9 cellular contexts compared by ENCODE assay signal in the genomic region with DNA sequence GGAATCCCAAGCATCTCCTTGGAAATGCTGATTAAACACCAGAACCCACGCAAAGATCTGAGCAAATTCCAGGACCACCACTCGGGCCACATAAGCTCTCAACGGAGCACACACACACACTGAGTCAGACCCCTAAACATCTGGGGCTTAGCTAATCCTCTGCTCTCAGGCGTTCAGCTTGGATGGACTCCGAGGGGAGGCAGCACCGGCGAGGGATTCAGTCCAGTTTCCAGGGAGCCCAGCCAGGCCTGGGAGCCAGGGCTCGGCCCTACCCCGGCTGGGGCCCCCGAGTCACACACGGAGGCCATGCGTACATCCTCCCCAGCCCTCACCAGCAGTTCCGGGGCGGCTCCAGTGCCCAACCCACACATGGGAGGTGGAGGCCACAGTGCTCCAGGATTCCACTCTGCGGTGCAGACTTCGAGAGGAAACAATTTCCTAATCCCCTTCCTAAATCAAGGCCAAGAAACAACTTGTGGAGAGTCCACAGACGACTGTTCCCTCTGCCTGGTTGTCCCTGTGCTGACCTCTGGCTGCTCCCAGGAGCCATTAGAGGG.
DNase-seq lines count a peak whose midpoint lies in the region; ATAC-seq and TF ChIP-seq lines count a peak whose summit lies in the region.
"Had no signal": no experiment of that assay in that cellular context is flagged by ENCODE, and none has a peak within 500 bp of the region (broad histone marks: within the 10 kb centered on the region; RNA-seq: fewer than 3 reads in every experiment).

No MANE protein-coding gene starts in this region.

- CTCF ChIA-PET in CD8-positive, alpha-beta memory T cell (lab: Charles Lee), result no interaction called here

- no peaks in the 10 kb centered on the region for H3K9me3 Mint-ChIP-seq in activated T-helper 17 cell treated with anti-CD3 and anti-CD28 coated beads, Interleukin-2, amount 50 U/mL, for 72 hours
- no peaks in the 10 kb centered on the region for H3K9me3 Mint-ChIP-seq in CD8-positive, alpha-beta memory T cell

- H3K4me1 Mint-ChIP-seq in activated T-helper 17 cell treated with anti-CD3 and anti-CD28 coated beads, Interleukin-2, amount 50 U/mL, for 72 hours, result no peaks in the 10 kb centered on the region
- peaks cover 6 to 20% (median 15%) of the 10 kb centered on the region in 3 donors for H3K4me1 Mint-ChIP-seq in CD8-positive, alpha-beta memory T cell

- no peaks in the 10 kb centered on the region for H3K9me3 ChIP-seq in CD8-positive, alpha-beta memory T cell (ENCODE audit: low read length)

- no peaks in the 10 kb centered on the region for H3K27me3 ChIP-seq in CD8-positive, alpha-beta memory T cell (ENCODE audit: insufficient read depth, low read length, poor library complexity, severe bottlenecking)

- no peak for TF ChIP-seq CTCF in GM20000 (IDR thresholded peaks at IDR 0.05; ENCODE audit: extremely low read depth, missing control alignments)

- peak overlapping the region; percentile 29 for H3K27ac ChIP-seq in cingulate gyrus (ENCODE audit: low read depth, low read length)
- H3K27ac ChIP-seq in substantia nigra (ENCODE audit: low read depth, low read length, poor library complexity, severe bottlenecking), result peak overlapping the region; percentile 11
- H3K27ac ChIP-seq in CD8-positive, alpha-beta memory T cell (ENCODE audit: low read depth, low read length), result no peak overlapping the region

- H3K27ac Mint-ChIP-seq in activated T-helper 17 cell treated with anti-CD3 and anti-CD28 coated beads, Interleukin-2, amount 50 U/mL, for 72 hours, result no peak overlapping the region
- no peak overlapping the region for H3K27ac Mint-ChIP-seq in CD8-positive, alpha-beta memory T cell

- ATAC-seq in left lobe of liver, result peak; percentile 33
- no peak for ATAC-seq in activated T-helper 17 cell treated with anti-CD3 and anti-CD28 coated beads, Interleukin-2, amount 50 U/mL, for 72 hours (replicated peaks)

- H3K4me3 ChIP-seq in CD8-positive, alpha-beta memory T cell (ENCODE audit: low read length), result no peak overlapping the region

- DNase-seq in HS-5 (ENCODE audit: low read depth) (peak; percentile 53), left lobe of liver (ENCODE audit: low spot score) (no peak), substantia nigra (lab: John Stamatoyannopoulos, UW) (peak in 31 of 49 donors; percentile 9 to 73 (median 44)), GM20000 (ENCODE audit: low spot score) (no peak), GF-D8 (lab: John Stamatoyannopoulos, UW) (no peak)
- DNase-seq in CD8-positive, alpha-beta memory T cell, result no peak
- DNase-seq: T-helper 9 cell had no signal

- POLR2A ChIA-PET in CD8-positive, alpha-beta memory T cell (lab: Charles Lee), result no interaction called here

- H3K36me3 ChIP-seq in CD8-positive, alpha-beta memory T cell (ENCODE audit: insufficient read depth, low read length), result no peaks in the 10 kb centered on the region

- no peak overlapping the region for H3K4me3 Mint-ChIP-seq in activated T-helper 17 cell treated with anti-CD3 and anti-CD28 coated beads, Interleukin-2, amount 50 U/mL, for 72 hours
- no peak overlapping the region for H3K4me3 Mint-ChIP-seq in CD8-positive, alpha-beta memory T cell

- H3K27me3 Mint-ChIP-seq in activated T-helper 17 cell treated with anti-CD3 and anti-CD28 coated beads, Interleukin-2, amount 50 U/mL, for 72 hours, result no peaks in the 10 kb centered on the region
- peaks cover 0 to 2% of the 10 kb centered on the region in 2 donors for H3K27me3 Mint-ChIP-seq in CD8-positive, alpha-beta memory T cell

- H3K36me3 Mint-ChIP-seq in activated T-helper 17 cell treated with anti-CD3 and anti-CD28 coated beads, Interleukin-2, amount 50 U/mL, for 72 hours (ENCODE audit: low read depth), result no peaks in the 10 kb centered on the region
- no peaks in the 10 kb centered on the region for H3K36me3 Mint-ChIP-seq in CD8-positive, alpha-beta memory T cell

- H3K4me1 ChIP-seq in CD8-positive, alpha-beta memory T cell (ENCODE audit: insufficient read depth, low read length), result peaks cover 9% of the 10 kb centered on the region

Comparison
In these comparisons a context has a peak if more than half of its experiments do, and no peak if none do; other contexts are left out.
1. DNase-seq: peak in HS-5 (single experiment) and substantia nigra (31 of 49); none in left lobe of liver (single experiment), CD8-positive, alpha-beta memory T cell (0 of 5), GM20000 (single experiment) and GF-D8 (single experiment).